23 cellular contexts compared by ENCODE assay signal in the genomic region with DNA sequence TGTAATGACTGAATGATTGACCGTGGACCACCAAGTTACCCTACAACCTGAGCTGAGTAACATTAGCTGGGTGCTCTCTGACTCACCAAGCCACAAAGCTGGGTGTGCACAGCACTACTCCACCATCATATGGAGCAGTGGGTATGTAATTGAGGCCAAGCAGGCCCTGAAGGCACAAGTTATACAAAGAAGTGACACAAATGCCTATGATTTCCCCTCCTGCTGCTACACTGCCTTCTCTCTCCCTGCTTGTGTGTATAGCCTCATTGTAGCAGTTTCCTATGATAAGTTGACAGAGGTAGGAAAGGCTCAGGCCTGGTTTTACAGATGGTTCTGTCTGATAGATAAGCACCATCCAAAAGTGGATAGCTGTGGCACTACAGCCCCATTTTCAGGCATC.
"Had no signal": no experiment of that assay in that cellular context is flagged by ENCODE, and none has a peak within 500 bp of the region (broad histone marks: within the 10 kb centered on the region; RNA-seq: fewer than 3 reads in every experiment).

No MANE protein-coding gene starts in this region.

- DNase-seq: activated CD4-positive, alpha-beta memory T cell treated with anti-CD3 and anti-CD28 coated beads, Interleukin-2, amount 10 ng/mL, durations not matched to agents 7 days and 5 days; activated CD4-positive, alpha-beta T cell treated with anti-CD3 and anti-CD28 coated beads for 1 hour; activated CD4-positive, alpha-beta T cell treated with anti-CD3 and anti-CD28 coated beads for 4 hours; activated CD4-positive, alpha-beta T cell treated with anti-CD3 and anti-CD28 coated beads, Interleukin-2, amount 10 ng/mL, durations not matched to agents 7 days and 5 days; activated CD4-positive, alpha-beta T cell treated with anti-CD3 and anti-CD28 coated beads, Interleukin-2, amount 50 U/mL, for 4 hours; activated CD8-positive, alpha-beta memory T cell treated with anti-CD3 and anti-CD28 coated beads, Interleukin-2, amount 50 U/mL, for 48 hours; activated gamma-delta T cell; activated naive CD4-positive, alpha-beta T cell; activated naive CD4-positive, alpha-beta T cell treated with anti-CD3 and anti-CD28 coated beads, Interleukin-2, amount 10 ng/mL, durations not matched to agents 7 days and 5 days; activated naive CD8-positive, alpha-beta T cell treated with anti-CD3 and anti-CD28 coated beads, Interleukin-2, amount 10 ng/mL, durations not matched to agents 7 days and 5 days; activated T-cell treated with anti-CD3 and anti-CD28 coated beads for 4 hours; activated T-cell treated with anti-CD3 and anti-CD28 coated beads, Interleukin-2, amount 50 U/mL, for 24 hours; activated T-cell treated with anti-CD3 and anti-CD28 coated beads, Interleukin-2, amount 50 U/mL, for 72 hours; central memory CD4-positive, alpha-beta T cell; cerebellar nuclear complex; colonic mucosa; dorsolateral prefrontal cortex; effector memory CD4-positive, alpha-beta T cell; endodermal cell; foreskin fibroblast; gastrocnemius medialis; heart right ventricle; T-helper 2 cell had no signal
